9 cellular contexts compared by ENCODE assay signal in genomic region chr14:22319526-22320352, GRCh38.
A peak's percentile ranks its signal among the peaks of the same experiment; 100 is the strongest.
DNase-seq lines count a peak whose midpoint lies in the region; ATAC-seq and TF ChIP-seq lines count a peak whose summit lies in the region.
"Had no signal": no experiment of that assay in that cellular context is flagged by ENCODE, and none has a peak within 500 bp of the region (broad histone marks: within the 10 kb centered on the region; RNA-seq: fewer than 3 reads in every experiment).

No MANE protein-coding gene starts in this region.

- H2BK120ac ChIP-seq in neuronal stem cell (ENCODE audit: low read depth, low read length) = no peak overlapping the region

- no peak overlapping the region for H4K91ac ChIP-seq in neuronal stem cell (ENCODE audit: low read depth, low read length, poor library complexity)

- no peak overlapping the region for H2AK5ac ChIP-seq in neuronal stem cell (ENCODE audit: low read depth, low read length)

- no peak overlapping the region for H2AFZ ChIP-seq in neuronal stem cell (ENCODE audit: low read length)

- no peak overlapping the region for H3K23ac ChIP-seq in neuronal stem cell (ENCODE audit: low read depth, low read length, poor library complexity)

- H3K4me1 ChIP-seq in tibial nerve (peaks cover 0 to 3% (median 0%) of the 10 kb centered on the region in 4 donors), neuronal stem cell (ENCODE audit: control insufficient read depth in 2 of 2, insufficient read depth in 1 of 2, low read depth in 1 of 2, low read length in 2 of 2) (peaks cover 0 to 1% of the 10 kb centered on the region in 2 donors)

- H3K4ac ChIP-seq in neuronal stem cell (ENCODE audit: low read length) = no peak overlapping the region

- ATAC-seq in HG03442 (IDR thresholded peaks at IDR 0.05; ENCODE audit: unreplicated experiment) = peak; percentile 69

- H4K8ac ChIP-seq in neuronal stem cell (ENCODE audit: low read depth, low read length) = no peak overlapping the region

- no peak overlapping the region for H3K4me2 ChIP-seq in neuronal stem cell (ENCODE audit: insufficient read depth, low read length, poor library complexity, severe bottlenecking)

- H3K27ac Mint-ChIP-seq in activated CD4-positive, alpha-beta T cell treated with anti-CD3 and anti-CD28 coated beads, Interleukin-2, amount 10 ng/mL, durations not matched to agents 24 days and 14 days = peak overlapping the region; percentile 76

- no peak overlapping the region for H2BK12ac ChIP-seq in neuronal stem cell (ENCODE audit: low read length)

- H3K4me1 Mint-ChIP-seq in activated CD4-positive, alpha-beta T cell treated with anti-CD3 and anti-CD28 coated beads, Interleukin-2, amount 10 ng/mL, durations not matched to agents 24 days and 14 days = no peaks in the 10 kb centered on the region

- no peak overlapping the region for H2BK5ac ChIP-seq in neuronal stem cell (ENCODE audit: low read length)

- TF ChIP-seq CTCF in tibial nerve (IDR thresholded peaks at IDR 0.05) = peak; percentile 50 to 74 (median 55)

- peak overlapping the region; percentile 76 for H3K4me3 Mint-ChIP-seq in activated CD4-positive, alpha-beta T cell treated with anti-CD3 and anti-CD28 coated beads, Interleukin-2, amount 10 ng/mL, durations not matched to agents 24 days and 14 days

- H3K27me3 ChIP-seq in tibial nerve (no peaks in the 10 kb centered on the region), neuronal stem cell (ENCODE audit: control insufficient read depth in 3 of 3, insufficient read depth in 3 of 3, low read depth in 1 of 3, low read length in 3 of 3) (no peaks in the 10 kb centered on the region)

- no peak for TF ChIP-seq EP300 in tibial nerve (IDR thresholded peaks at IDR 0.05)

- H3K36me3 ChIP-seq in tibial nerve = no peaks in the 10 kb centered on the region
- H3K36me3 ChIP-seq in neuronal stem cell (replicated peaks in 1 of 2; ENCODE audit: control insufficient read depth in 2 of 2, insufficient read depth in 2 of 2, low read length in 2 of 2) = no peaks in the 10 kb centered on the region

- TF ChIP-seq POLR2A in tibial nerve (IDR thresholded peaks at IDR 0.05) = no peak

- H3K79me1 ChIP-seq in neuronal stem cell (ENCODE audit: low read depth, low read length) = no peaks in the 10 kb centered on the region

- H3K4me3 ChIP-seq in tibial nerve = no peak overlapping the region
- H3K4me3 ChIP-seq in neuronal stem cell (ENCODE audit: low read length in 2 of 2) = no peak overlapping the region

- H3K9me3 ChIP-seq in tibial nerve (no peaks in the 10 kb centered on the region), neuronal stem cell (replicated peaks in 1 of 2; ENCODE audit: control insufficient read depth in 2 of 2, insufficient read depth in 1 of 2, low read depth in 1 of 2, low read length in 2 of 2) (no peaks in the 10 kb centered on the region)

- H3K27ac ChIP-seq in tibial nerve (no peak overlapping the region), neuronal stem cell (replicated peaks; ENCODE audit: low read length) (no peak overlapping the region)
- H3K27ac ChIP-seq: epithelial cell of prostate had no signal

- WGBS in tibial nerve, 2 donors = 18 to 35% methylated on average over 4 of the region's 4 CpGs
- WGBS in neuronal stem cell (ENCODE audit: extremely low coverage in 2 of 2, insufficient read length in 2 of 2, insufficient replicate concordance in 1 of 2), 2 donors = no CpG with 5 or more reads among the region's 4 CpGs

- DNase-seq in activated CD4-positive, alpha-beta T cell treated with anti-CD3 and anti-CD28 coated beads, Interleukin-2, amount 10 ng/mL, durations not matched to agents 24 days and 14 days = peak; percentile 65
- DNase-seq in activated CD4-positive, alpha-beta T cell treated with anti-CD3 and anti-CD28 coated beads for 1 hour = no peak
- peak; percentile 65 for DNase-seq in RKO (ENCODE audit: low spot score)
- DNase-seq in central memory CD4-positive, alpha-beta T cell = peak; percentile 0
- peak; percentile 32 for DNase-seq in kidney glomerular epithelial cell (lab: John Stamatoyannopoulos, UW)
- DNase-seq in tibial nerve (ENCODE audit: low spot score in 2 of 2) = peak; percentile 48 to 87
- no peak for DNase-seq in neuronal stem cell (ENCODE audit: low spot score)

- H3K9me3 Mint-ChIP-seq in activated CD4-positive, alpha-beta T cell treated with anti-CD3 and anti-CD28 coated beads, Interleukin-2, amount 10 ng/mL, durations not matched to agents 24 days and 14 days = no peaks in the 10 kb centered on the region

- H3K9ac ChIP-seq in neuronal stem cell (ENCODE audit: low read depth, low read length, poor library complexity) = no peak overlapping the region

- H3K27me3 Mint-ChIP-seq in activated CD4-positive, alpha-beta T cell treated with anti-CD3 and anti-CD28 coated beads, Interleukin-2, amount 10 ng/mL, durations not matched to agents 24 days and 14 days = no peaks in the 10 kb centered on the region

- H2BK15ac ChIP-seq in neuronal stem cell (ENCODE audit: low read length) = no peak overlapping the region

- intact Hi-C loops in activated CD4-positive, alpha-beta T cell treated with anti-CD3 and anti-CD28 coated beads, Interleukin-2, amount 10 ng/mL, durations not matched to agents 24 days and 14 days (cut with micrococcal nuclease) = loop anchor here (5.0 to 10.0 kb wide), 3 partner anchors 63 to 235 kb away; no protein-coding TSS in a partner anchor

- no peak overlapping the region for H3K18ac ChIP-seq in neuronal stem cell (ENCODE audit: low read length)

- no peak overlapping the region for H3K14ac ChIP-seq in neuronal stem cell (ENCODE audit: low read length)

- no peaks in the 10 kb centered on the region for H3K36me3 Mint-ChIP-seq in activated CD4-positive, alpha-beta T cell treated with anti-CD3 and anti-CD28 coated beads, Interleukin-2, amount 10 ng/mL, durations not matched to agents 24 days and 14 days (ENCODE audit: low read depth)

Comparison
In these comparisons a context has a peak if more than half of its experiments do, and no peak if none do; other contexts are left out.
1. DNase-seq: peak in activated CD4-positive, alpha-beta T cell treated with anti-CD3 and anti-CD28 coated beads, Interleukin-2, amount 10 ng/mL, durations not matched to agents 24 days and 14 days (single experiment), RKO (single experiment), central memory CD4-positive, alpha-beta T cell (single experiment), kidney glomerular epithelial cell (single experiment) and tibial nerve (2 of 2); none in activated CD4-positive, alpha-beta T cell treated with anti-CD3 and anti-CD28 coated beads for 1 hour (single experiment) and neuronal stem cell (single experiment).